Comparison of ENCODE assay signal across 35 cellular contexts in the genomic region with DNA sequence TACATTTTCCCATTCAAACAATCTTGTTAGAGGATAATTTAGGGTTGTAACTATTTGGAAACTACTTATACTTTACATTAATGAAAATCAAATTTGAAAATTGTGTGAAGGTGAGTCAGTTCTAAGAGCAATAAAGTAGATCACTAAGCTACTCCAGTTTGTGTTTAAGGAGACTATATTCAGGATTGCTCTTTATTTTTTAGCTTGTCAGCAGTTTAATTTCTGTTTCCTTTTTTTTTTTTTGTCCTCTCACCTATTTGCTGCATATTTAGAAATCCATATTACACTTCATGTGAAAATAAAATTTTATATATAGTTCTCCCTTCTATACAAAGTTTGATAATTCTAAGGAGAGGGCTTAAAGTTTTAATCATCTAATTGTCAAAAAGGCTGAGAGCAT.
DNase-seq lines count a peak whose midpoint lies in the region; ATAC-seq, FAIRE-seq and TF ChIP-seq lines count a peak whose summit lies in the region.
"Had no signal": no experiment of that assay in that cellular context is flagged by ENCODE, and none has a peak within 500 bp of the region (broad histone marks: within the 10 kb centered on the region; RNA-seq: fewer than 3 reads in every experiment).

No MANE protein-coding gene starts in this region.

- H3K79me2 ChIP-seq in HepG2 (ENCODE audit: insufficient read depth, low read length) (no peaks in the 10 kb centered on the region), Loucy (ENCODE audit: insufficient read depth, low read length) (no peaks in the 10 kb centered on the region), K562 (ENCODE audit: control insufficient read depth, insufficient read depth, low read length) (no peaks in the 10 kb centered on the region)

- no peaks in the 10 kb centered on the region for H3F3A ChIP-seq in Loucy (ENCODE audit: low read depth)

- no peak for TF ChIP-seq EP300 in HepG2 (IDR thresholded peaks at IDR 0.05; ENCODE audit: low read depth in 2 of 2, low read length in 2 of 2)
- TF ChIP-seq EP300 in HepG2 (CRISPR knock-in tag; IDR thresholded peaks at IDR 0.05; ENCODE audit: borderline replicate concordance), result no peak
- TF ChIP-seq EP300 in K562 (IDR thresholded peaks at IDR 0.05; ENCODE audit: low read length), result no peak

- POLR2A ChIA-PET in HepG2 (lab: Yijun Ruan, JAX) (no interaction called here), IMR-90 (lab: Charles Lee; ENCODE audit: unreplicated experiment) (no interaction called here), K562 (lab: Yijun Ruan, JAX) (no interaction called here)

- CTCF ChIA-PET in HepG2 (lab: Yijun Ruan, JAX; ENCODE audit: low intra/inter-chr PET ratio, low total read pairs), result no interaction called here
- CTCF ChIA-PET in IMR-90 (lab: Yijun Ruan, JAX), result interaction anchor here (0.6 kb wide), 1 partner anchor 469 kb away, joined by 7 read pairs; no protein-coding TSS in a partner anchor
- CTCF ChIA-PET in K562 (lab: Yijun Ruan, JAX; ENCODE audit: low intra/inter-chr PET ratio), result no interaction called here

- H2AFZ ChIP-seq in HepG2 (ENCODE audit: low read length), result no peak overlapping the region
- no peak overlapping the region for H2AFZ ChIP-seq in IMR-90 (replicated peaks; ENCODE audit: low read length, poor library complexity)
- 0 out of 2 replicates have a peak overlapping the region, but pooled peaks have one; percentile 51 for H2AFZ ChIP-seq in Loucy (ENCODE audit: low read length)
- no peak overlapping the region for H2AFZ ChIP-seq in K562 (ENCODE audit: low read depth, low read length)

- H3K36me3 ChIP-seq in HepG2 (replicated peaks in 1 of 2; ENCODE audit: control insufficient read depth in 1 of 2, insufficient read depth in 2 of 2, low read length in 2 of 2), result no peaks in the 10 kb centered on the region
- no peaks in the 10 kb centered on the region for H3K36me3 ChIP-seq in right lobe of liver
- H3K36me3 ChIP-seq in IMR-90 (ENCODE audit: control insufficient read depth, insufficient read depth, low read length), result no peaks in the 10 kb centered on the region
- H3K36me3 ChIP-seq in Loucy (ENCODE audit: insufficient read depth, low read length), result no peaks in the 10 kb centered on the region
- H3K36me3 ChIP-seq in K562 (ENCODE audit: control insufficient read depth, insufficient read depth, low read length), result no peaks in the 10 kb centered on the region
- H3K36me3 ChIP-seq: BE2C; BLaER1; BLaER1 treated with 17β-estradiol and CSF1 and Interleukin-3, amounts not matched to agents 10 nM and 100 nM had no signal

- no peaks in the 10 kb centered on the region for H3K79me1 ChIP-seq in IMR-90 (ENCODE audit: low read depth in 1 of 2, low read length in 2 of 2)

- no peak for TF ChIP-seq POLR2A in HepG2 (IDR thresholded peaks at IDR 0.05; ENCODE audit: insufficient read depth in 1 of 2, low read depth in 2 of 2, low read length in 2 of 2)
- TF ChIP-seq POLR2A in right lobe of liver (IDR thresholded peaks at IDR 0.05), result no peak
- no peak for TF ChIP-seq POLR2A in IMR-90 (IDR thresholded peaks at IDR 0.05; ENCODE audit: low read depth, low read length)
- no peak for TF ChIP-seq POLR2A in K562 (conservative IDR thresholded peaks at IDR 0.05)

- H3K56ac ChIP-seq in IMR-90 (ENCODE audit: extremely low read depth, insufficient read depth, low read length), result no peak overlapping the region

- H3K4me2 ChIP-seq in HepG2 (ENCODE audit: low read depth, low read length) (no peak overlapping the region), IMR-90 (ENCODE audit: low read depth, low read length) (no peak overlapping the region), Loucy (ENCODE audit: low read depth, low read length, poor library complexity, severe bottlenecking) (no peak overlapping the region), K562 (ENCODE audit: insufficient read depth, low read length) (no peak overlapping the region)
- H3K4me2 ChIP-seq: A549; BLaER1; BLaER1 treated with 17β-estradiol and CSF1 and Interleukin-3, amounts not matched to agents 10 nM and 100 nM had no signal

- H3K14ac ChIP-seq in IMR-90 (replicated peaks; ENCODE audit: low read depth, low read length), result no peak overlapping the region

- no peak overlapping the region for H3K4ac ChIP-seq in IMR-90 (ENCODE audit: low read depth, low read length)

- no peak overlapping the region for H2AK9ac ChIP-seq in IMR-90 (replicated peaks; ENCODE audit: low read depth, low read length, poor library complexity)

- no peak overlapping the region for H4K91ac ChIP-seq in IMR-90 (ENCODE audit: insufficient read depth, low read depth, low read length)

- no peak for FAIRE-seq in HepG2 (lab: Jason Lieb, UNC)
- FAIRE-seq in K562 (lab: Jason Lieb, UNC), result no peak
- FAIRE-seq in HTR-8/SVneo (lab: Jason Lieb, UNC), result no peak
- FAIRE-seq: A204.1, A549, D721Med had no signal

- in situ Hi-C loops in HepG2 (cut with HindIII; ENCODE audit: extremely low pct_ligation_motif_present, low pct_unique_long_range_greater_than_20kb), result no loop called here
- in situ Hi-C loops in IMR-90 (cut with MboI; ENCODE audit: low sequenced_read_pairs), result no loop called here
- in situ Hi-C loops in K562 (cut with MboI), result no loop called here

- H3K18ac ChIP-seq in IMR-90 (ENCODE audit: low read depth, low read length), result no peak overlapping the region

- H3K23ac ChIP-seq in IMR-90 (ENCODE audit: low read depth, low read length), result no peak overlapping the region

- H2AK5ac ChIP-seq in IMR-90 (ENCODE audit: low read depth, low read length), result no peak overlapping the region

- H3K4me3 ChIP-seq in HepG2 (replicated peaks in 1 of 3; ENCODE audit: insufficient read depth in 1 of 3, low read depth in 2 of 3, low read length in 3 of 3), result no peak overlapping the region
- no peak overlapping the region for H3K4me3 ChIP-seq in right lobe of liver
- H3K4me3 ChIP-seq in IMR-90 (ENCODE audit: insufficient read depth, low read depth, low read length), result no peak overlapping the region
- no peak overlapping the region for H3K4me3 ChIP-seq in Loucy (ENCODE audit: low read length, poor library complexity, severe bottlenecking)
- no peak overlapping the region for H3K4me3 ChIP-seq in K562
- H3K4me3 ChIP-seq in right cardiac atrium (ENCODE audit: low read length), result no peak overlapping the region
- H3K4me3 ChIP-seq: A549; BLaER1; BLaER1 treated with 17β-estradiol and CSF1 and Interleukin-3, amounts not matched to agents 10 nM and 100 nM had no signal

- H3K9ac ChIP-seq in HepG2 (ENCODE audit: insufficient read depth, low read depth, low read length) (no peak overlapping the region), IMR-90 (ENCODE audit: low read depth, low read length) (no peak overlapping the region), Loucy (ENCODE audit: low read depth, low read length, poor library complexity, severe bottlenecking) (no peak overlapping the region), K562 (ENCODE audit: insufficient read depth in 1 of 2, low read depth in 2 of 2, low read length in 2 of 2) (no peak overlapping the region)
- H3K9ac ChIP-seq: BLaER1; BLaER1 treated with 17β-estradiol and CSF1 and Interleukin-3, amounts not matched to agents 10 nM and 100 nM had no signal

- H3K9me1 ChIP-seq in IMR-90 (ENCODE audit: insufficient read depth, low read length) (no peaks in the 10 kb centered on the region), K562 (ENCODE audit: control insufficient read depth, insufficient read depth, low read length) (no peaks in the 10 kb centered on the region)

- intact Hi-C loops in HepG2 (cut with micrococcal nuclease; ENCODE audit: unreplicated experiment) (no loop called here), right lobe of liver (cut with DNase I) (no loop called here), IMR-90 (cut with micrococcal nuclease) (no loop called here), K562 (cut with micrococcal nuclease) (no loop called here), right cardiac atrium (cut with DNase I) (no loop called here)

- no peak overlapping the region for H2BK5ac ChIP-seq in IMR-90 (ENCODE audit: low read depth, low read length, poor library complexity, severe bottlenecking)

- no peak for TF ChIP-seq CTCF in HepG2 (CRISPR knock-in tag; IDR thresholded peaks at IDR 0.05)
- TF ChIP-seq CTCF in right lobe of liver (IDR thresholded peaks at IDR 0.05), result no peak
- no peak for TF ChIP-seq CTCF in IMR-90 (conservative IDR thresholded peaks at IDR 0.05; ENCODE audit: low read depth, low read length)
- no peak for TF ChIP-seq CTCF in Loucy (conservative IDR thresholded peaks at IDR 0.05; ENCODE audit: low read length)
- no peak for TF ChIP-seq CTCF in K562 (IDR thresholded peaks at IDR 0.05 in 2 of 3, conservative IDR thresholded peaks at IDR 0.05 in 1 of 3; ENCODE audit: insufficient read depth in 2 of 3, low read depth in 1 of 3, low read length in 3 of 3)

- H2BK20ac ChIP-seq in IMR-90 (ENCODE audit: low read depth, low read length), result no peak overlapping the region

- no peak overlapping the region for H4K5ac ChIP-seq in IMR-90 (ENCODE audit: low read depth, low read length)

- no peak overlapping the region for H2BK120ac ChIP-seq in IMR-90 (ENCODE audit: low read depth, low read length)

- no peaks in the 10 kb centered on the region for H3K9me3 ChIP-seq in HepG2 (ENCODE audit: low read length)
- no peaks in the 10 kb centered on the region for H3K9me3 ChIP-seq in right lobe of liver
- no peaks in the 10 kb centered on the region for H3K9me3 ChIP-seq in IMR-90 (ENCODE audit: control insufficient read depth, insufficient read depth, low read length)
- no peaks in the 10 kb centered on the region for H3K9me3 ChIP-seq in Loucy (ENCODE audit: insufficient read depth, low read depth, low read length)
- H3K9me3 ChIP-seq in K562 (replicated peaks; ENCODE audit: control insufficient read depth, insufficient read depth, low read depth, low read length), result no peaks in the 10 kb centered on the region
- H3K9me3 ChIP-seq in right cardiac atrium (ENCODE audit: control insufficient read depth, low read length), result no peaks in the 10 kb centered on the region
- H3K9me3 ChIP-seq: A549; BE2C; BLaER1; BLaER1 treated with 17β-estradiol and CSF1 and Interleukin-3, amounts not matched to agents 10 nM and 100 nM; Caco-2 had no signal

- H3K9me2 ChIP-seq in Loucy (replicated peaks; ENCODE audit: low read depth, low read length), result no peaks in the 10 kb centered on the region

- BruUV-seq in HepG2 (replicated peaks; lab: Mats Ljungman, UMichigan) (no TSS peak), IMR-90 (replicated peaks; lab: Mats Ljungman, UMichigan) (no TSS peak), K562 (replicated peaks; lab: Mats Ljungman, UMichigan) (no TSS peak)

- dilution Hi-C loops in IMR-90 (cut with HindIII; ENCODE audit: low sequenced_read_pairs, unreplicated experiment), result no loop called here

- H4K8ac ChIP-seq in IMR-90 (ENCODE audit: low read depth in 2 of 2, low read length in 2 of 2), result no peak overlapping the region

- H3K27me3 ChIP-seq in HepG2 (ENCODE audit: control insufficient read depth in 1 of 2, insufficient read depth in 2 of 2, low read length in 2 of 2) (no peaks in the 10 kb centered on the region), right lobe of liver (no peaks in the 10 kb centered on the region), IMR-90 (ENCODE audit: control insufficient read depth, insufficient read depth, low read length) (no peaks in the 10 kb centered on the region), Loucy (ENCODE audit: insufficient read depth, low read length, poor library complexity, severe bottlenecking) (no peaks in the 10 kb centered on the region), K562 (ENCODE audit: control insufficient read depth in 2 of 2, insufficient read depth in 2 of 2, low read length in 2 of 2) (no peaks in the 10 kb centered on the region), right cardiac atrium (ENCODE audit: control insufficient read depth, insufficient read depth) (no peaks in the 10 kb centered on the region)
- H3K27me3 ChIP-seq: BE2C; BLaER1; BLaER1 treated with 17β-estradiol and CSF1 and Interleukin-3, amounts not matched to agents 10 nM and 100 nM had no signal

- H3K4me1 ChIP-seq in HepG2 (ENCODE audit: insufficient read depth, low read length) (no peaks in the 10 kb centered on the region), right lobe of liver (no peaks in the 10 kb centered on the region), IMR-90 (ENCODE audit: control insufficient read depth, insufficient read depth, low read length) (no peaks in the 10 kb centered on the region), Loucy (ENCODE audit: insufficient read depth, low read length, poor library complexity, severe bottlenecking) (peaks cover 3% of the 10 kb centered on the region), K562 (replicated peaks in 1 of 2; ENCODE audit: control insufficient read depth in 2 of 2, insufficient read depth in 2 of 2, low read length in 2 of 2) (no peaks in the 10 kb centered on the region), right cardiac atrium (ENCODE audit: control insufficient read depth, insufficient read depth, low read length) (no peaks in the 10 kb centered on the region)
- H3K4me1 ChIP-seq: A549; BE2C; BLaER1; BLaER1 treated with 17β-estradiol and CSF1 and Interleukin-3, amounts not matched to agents 10 nM and 100 nM; Caco-2 had no signal

- H4K20me1 ChIP-seq in HepG2 (ENCODE audit: insufficient read depth, low read length) (no peaks in the 10 kb centered on the region), IMR-90 (ENCODE audit: insufficient read depth, low read length) (no peaks in the 10 kb centered on the region), Loucy (ENCODE audit: insufficient read depth, low read length, poor library complexity, severe bottlenecking) (no peaks in the 10 kb centered on the region), K562 (replicated peaks; ENCODE audit: control insufficient read depth, insufficient read depth, low read length) (no peaks in the 10 kb centered on the region)
- H4K20me1 ChIP-seq: BLaER1; BLaER1 treated with 17β-estradiol and CSF1 and Interleukin-3, amounts not matched to agents 10 nM and 100 nM had no signal

- TF ChIP-seq RAD21 in HepG2 (CRISPR knock-in tag; IDR thresholded peaks at IDR 0.05) (no peak), IMR-90 (IDR thresholded peaks at IDR 0.05; ENCODE audit: low read length) (no peak), K562 (CRISPR knock-in tag; conservative IDR thresholded peaks at IDR 0.05 in 1 of 2, IDR thresholded peaks at IDR 0.05 in 1 of 2) (no peak)

- H2BK15ac ChIP-seq in IMR-90 (ENCODE audit: low read depth, low read length), result no peak overlapping the region

- DNase-seq in HepG2 (ENCODE audit: low spot score) (no peak), right lobe of liver (no peak), IMR-90 (no peak), K562 (ENCODE audit: extremely low read depth in 1 of 4, low spot score in 3 of 4) (no peak), HTR-8/SVneo (ENCODE audit: insufficient read length, low spot score) (no peak), right cardiac atrium (no peak)
- DNase-seq: 8988T; ACHN; AML-193; BE2C; C1 segment of cervical spinal cord; Caco-2; Calu3; CD4-positive, alpha-beta memory T cell; CD4-positive, alpha-beta T cell; CD4-positive, CD25-positive, alpha-beta regulatory T cell; CD8-positive, alpha-beta memory T cell; CD8-positive, alpha-beta T cell; COR-L47; DMS 273 treated with DMSO at 0.1 percent for 48 hours; DMS153; DMS53; DMS79; DMS79 treated with DMSO at 0.1 percent for 48 hours; DND-41; EL had no signal

- ATAC-seq in HepG2 (no peak), right lobe of liver (no peak), IMR-90 (ENCODE audit: low read depth) (no peak), K562 (no peak), GM19023 (IDR thresholded peaks at IDR 0.05; ENCODE audit: unreplicated experiment) (no peak), right cardiac atrium (no peak)
- ATAC-seq: A549; CD8-positive, alpha-beta T cell had no signal

- no peak overlapping the region for H3K27ac ChIP-seq in HepG2 (ENCODE audit: extremely low read length, insufficient read depth, low read length)
- H3K27ac ChIP-seq in right lobe of liver, result no peak overlapping the region
- H3K27ac ChIP-seq in IMR-90 (ENCODE audit: insufficient read depth, low read length), result no peak overlapping the region
- no peak overlapping the region for H3K27ac ChIP-seq in K562 (ENCODE audit: extremely low read depth, low read depth, low read length)
- no peak overlapping the region for H3K27ac ChIP-seq in right cardiac atrium (ENCODE audit: low read length)
- H3K27ac ChIP-seq: 22Rv1; A549; BLaER1; BLaER1 treated with 17β-estradiol and CSF1 and Interleukin-3, amounts not matched to agents 10 nM and 100 nM; C4-2B had no signal

Comparison
In these comparisons a context has a peak if more than half of its experiments do, and no peak if none do; other contexts are left out.
1. Of the 241 proteins assayed by ChIP-seq in both HepG2 and K562: peak only in HepG2: MAFF and MAFK; only in K562: MAFG; in both: none; in neither: 238.